ENCODE assay signal across 20 cellular contexts in genomic region chr1:45395582-45395981, GRCh38.
"Had no signal": no experiment of that assay in that cellular context is flagged by ENCODE, and none has a peak within 500 bp of the region (broad histone marks: within the 10 kb centered on the region; RNA-seq: fewer than 3 reads in every experiment).

No MANE protein-coding gene starts in this region.

- H3K4me3 Mint-ChIP-seq: activated CD4-positive, alpha-beta memory T cell treated with anti-CD3 and anti-CD28 coated beads, Interleukin-2, amount 10 ng/mL, durations not matched to agents 7 days and 5 days; activated naive CD4-positive, alpha-beta T cell treated with anti-CD3 and anti-CD28 coated beads for 36 hours; activated naive CD8-positive, alpha-beta T cell treated with anti-CD3 and anti-CD28 coated beads, Interleukin-2, amount 10 ng/mL, durations not matched to agents 7 days and 5 days; T-helper 17 cell had no signal

- H3K36me3 Mint-ChIP-seq: activated naive CD8-positive, alpha-beta T cell treated with anti-CD3 and anti-CD28 coated beads, Interleukin-2, amount 10 ng/mL, durations not matched to agents 7 days and 5 days had no signal

- H3K4me3 ChIP-seq: gastroesophageal sphincter, prostate gland, stomach, testis, uterus had no signal

- H3K9me3 Mint-ChIP-seq: activated CD4-positive, alpha-beta memory T cell treated with anti-CD3 and anti-CD28 coated beads, Interleukin-2, amount 10 ng/mL, durations not matched to agents 7 days and 5 days; activated naive CD4-positive, alpha-beta T cell treated with anti-CD3 and anti-CD28 coated beads for 36 hours; activated naive CD8-positive, alpha-beta T cell treated with anti-CD3 and anti-CD28 coated beads, Interleukin-2, amount 10 ng/mL, durations not matched to agents 7 days and 5 days; activated T-cell treated with anti-CD3 and anti-CD28 coated beads, Interleukin-2, amount 50 U/mL, for 72 hours had no signal

- H3K27me3 ChIP-seq: gastroesophageal sphincter, stomach, testis, uterus had no signal

- DNase-seq: activated CD4-positive, alpha-beta memory T cell treated with anti-CD3 and anti-CD28 coated beads, Interleukin-2, amount 10 ng/mL, durations not matched to agents 7 days and 5 days; activated CD4-positive, alpha-beta T cell treated with anti-CD3 and anti-CD28 coated beads for 4 hours; activated CD4-positive, CD25-positive, alpha-beta regulatory T cell; activated effector memory CD4-positive, alpha-beta T cell treated with Interleukin-2 at 50 U/mL for 16 hours; activated naive CD4-positive, alpha-beta T cell treated with anti-CD3 and anti-CD28 coated beads for 36 hours; activated naive CD8-positive, alpha-beta T cell treated with anti-CD3 and anti-CD28 coated beads, Interleukin-2, amount 10 ng/mL, durations not matched to agents 7 days and 5 days; activated T-cell treated with anti-CD3 and anti-CD28 coated beads, Interleukin-2, amount 50 U/mL, for 72 hours; amygdala; cerebellar nuclear complex; cortex of kidney; head of caudate nucleus; stimulated activated CD4-positive, alpha-beta T cell treated with anti-CD3 and anti-CD28 coated beads, Interleukin-12 subunit alpha, Interleukin-12 subunit beta, amount 100 ng/mL, for 4 hours; stomach; T-helper 17 cell; testis; trophoblast cell; uterus had no signal

- H3K27ac Mint-ChIP-seq: activated CD4-positive, alpha-beta memory T cell treated with anti-CD3 and anti-CD28 coated beads, Interleukin-2, amount 10 ng/mL, durations not matched to agents 7 days and 5 days; activated naive CD4-positive, alpha-beta T cell treated with anti-CD3 and anti-CD28 coated beads for 36 hours; activated naive CD8-positive, alpha-beta T cell treated with anti-CD3 and anti-CD28 coated beads, Interleukin-2, amount 10 ng/mL, durations not matched to agents 7 days and 5 days; activated T-cell treated with anti-CD3 and anti-CD28 coated beads, Interleukin-2, amount 50 U/mL, for 72 hours; T-helper 17 cell had no signal

- H3K27me3 Mint-ChIP-seq: activated CD4-positive, alpha-beta memory T cell treated with anti-CD3 and anti-CD28 coated beads, Interleukin-2, amount 10 ng/mL, durations not matched to agents 7 days and 5 days; activated naive CD8-positive, alpha-beta T cell treated with anti-CD3 and anti-CD28 coated beads, Interleukin-2, amount 10 ng/mL, durations not matched to agents 7 days and 5 days; T-helper 17 cell had no signal

- H3K9me3 ChIP-seq: gastroesophageal sphincter, prostate gland, stomach, testis, uterus had no signal

- H3K36me3 ChIP-seq: gastroesophageal sphincter, prostate gland, stomach, uterus had no signal

- H3K27ac ChIP-seq: epithelial cell of prostate, gastroesophageal sphincter, prostate gland, stomach, testis, uterus had no signal

- ATAC-seq: activated T-cell treated with anti-CD3 and anti-CD28 coated beads, Interleukin-2, amount 50 U/mL, for 72 hours; gastroesophageal sphincter; T-helper 17 cell had no signal

- H3K4me1 ChIP-seq: gastroesophageal sphincter, prostate gland, testis, uterus had no signal
